In genomic region chr5:36936309-36936708, GRCh38 we compare ENCODE assay signal across 16 cellular contexts. TPM values are rescaled to one million over a fixed set of nuclear protein-coding genes. Genes with fewer than 3 reads are reported as not detected.
DNase-seq lines count a peak whose midpoint lies in the region; ATAC-seq, FAIRE-seq and TF ChIP-seq lines count a peak whose summit lies in the region.
"Had no signal": no experiment of that assay in that cellular context is flagged by ENCODE, and none has a peak within 500 bp of the region (broad histone marks: within the 10 kb centered on the region; RNA-seq: fewer than 3 reads in every experiment).

No MANE protein-coding gene starts in this region.

- H4K20me1 ChIP-seq in GM12878 (ENCODE audit: control insufficient read depth, insufficient read depth) (no peaks in the 10 kb centered on the region), HepG2 (ENCODE audit: insufficient read depth, low read length) (peaks cover 28% of the 10 kb centered on the region; the same call in 1 of the 2 replicates)

- no peak for TF ChIP-seq EP300 in GM12878 (IDR thresholded peaks at IDR 0.05; ENCODE audit: borderline replicate concordance in 1 of 2, control insufficient read depth in 1 of 2, low read depth in 2 of 2, low read length in 2 of 2)
- no peak for TF ChIP-seq EP300 in HepG2 (IDR thresholded peaks at IDR 0.05; ENCODE audit: low read depth in 2 of 2, low read length in 2 of 2)
- TF ChIP-seq EP300 in HepG2 (CRISPR knock-in tag; IDR thresholded peaks at IDR 0.05; ENCODE audit: borderline replicate concordance), result no peak

- POLR2A ChIA-PET in GM12878 (lab: Charles Lee), result interaction anchor here (0.5 kb wide), 1 partner anchor 465 kb away, joined by 4 read pairs; no protein-coding TSS in a partner anchor
- POLR2A ChIA-PET in HepG2 (lab: Yijun Ruan, JAX), result no interaction called here
- POLR2A ChIA-PET in HEK293T (lab: Yijun Ruan, JAX), result no interaction called here

- intact Hi-C loops in GM12878 (cut with micrococcal nuclease; ENCODE audit: unreplicated experiment), result no loop called here
- intact Hi-C loops in HepG2 (cut with micrococcal nuclease; ENCODE audit: unreplicated experiment), result no loop called here
- intact Hi-C loops in posterior vena cava (cut with DNase I), result no loop called here

- TF ChIP-seq RAD21 in GM12878 (IDR thresholded peaks at IDR 0.05; ENCODE audit: insufficient read depth, low read depth, low read length) (no peak), HepG2 (CRISPR knock-in tag; IDR thresholded peaks at IDR 0.05) (no peak)

- in situ Hi-C loops in GM12878 (cut with MboI) (no loop called here), HepG2 (cut with HindIII; ENCODE audit: extremely low pct_ligation_motif_present, low pct_unique_long_range_greater_than_20kb) (no loop called here)

- H3K4me1 ChIP-seq in GM12878 (ENCODE audit: control insufficient read depth, insufficient read depth, low read length) (no peaks in the 10 kb centered on the region), HepG2 (ENCODE audit: insufficient read depth, low read length) (peaks cover 44% of the 10 kb centered on the region)
- H3K4me1 ChIP-seq: BLaER1 had no signal

- ATAC-seq in GM12878, result no peak
- peak; percentile 30; the same call in 2 of the 3 replicates for ATAC-seq in HepG2
- no peak for ATAC-seq in HG03025 (IDR thresholded peaks at IDR 0.05; ENCODE audit: low FRiP score, unreplicated experiment)

- H3K27me3 ChIP-seq in GM12878 (replicated peaks in 1 of 2; ENCODE audit: control insufficient read depth in 2 of 2, insufficient read depth in 2 of 2, low read length in 1 of 2) (no peaks in the 10 kb centered on the region), HepG2 (ENCODE audit: control insufficient read depth in 1 of 2, insufficient read depth in 2 of 2, low read length in 2 of 2) (no peaks in the 10 kb centered on the region)
- H3K27me3 ChIP-seq: BLaER1 had no signal

- no peak overlapping the region for H3K9ac ChIP-seq in GM12878 (ENCODE audit: control insufficient read depth, insufficient read depth, low read length)
- no peak overlapping the region for H3K9ac ChIP-seq in HepG2 (ENCODE audit: insufficient read depth, low read depth, low read length)
- H3K9ac ChIP-seq: BLaER1 had no signal

- H3K9me3 ChIP-seq in GM12878 (replicated peaks; ENCODE audit: control insufficient read depth, insufficient read depth, low read length), result no peaks in the 10 kb centered on the region; the same call in 1 of the 3 replicates
- H3K9me3 ChIP-seq in HepG2 (ENCODE audit: low read length), result no peaks in the 10 kb centered on the region
- H3K9me3 ChIP-seq: HAP-1 had no signal

- TF ChIP-seq POLR2A in GM12892 (IDR thresholded peaks at IDR 0.05; ENCODE audit: low read depth, low read length) (no peak), GM12878 (IDR thresholded peaks at IDR 0.05; ENCODE audit: low read depth, low read length) (no peak), HepG2 (IDR thresholded peaks at IDR 0.05; ENCODE audit: insufficient read depth in 1 of 2, low read depth in 2 of 2, low read length in 2 of 2) (no peak)

- H2AFZ ChIP-seq in GM12878 (ENCODE audit: control insufficient read depth, low read depth, low read length) (no peak overlapping the region), HepG2 (ENCODE audit: low read length) (no peak overlapping the region)

- 69% methylated on average over 3 of the region's 3 CpGs for WGBS in GM12878 (ENCODE audit: insufficient coverage, insufficient replicate concordance, low lambda C conversion rate, missing lambda C conversion rate)
- WGBS in HepG2 (ENCODE audit: low lambda C conversion rate), result 70% methylated on average over 3 of the region's 3 CpGs

- FAIRE-seq in GM12892 (lab: Jason Lieb, UNC), result peak; percentile 17
- peak; percentile 31 for FAIRE-seq in GM12878 (lab: Jason Lieb, UNC)
- no peak for FAIRE-seq in HepG2 (lab: Jason Lieb, UNC)
- FAIRE-seq: H1 had no signal

- TF ChIP-seq CTCF in GM12878 (IDR thresholded peaks at IDR 0.05 in 2 of 3, conservative IDR thresholded peaks at IDR 0.05 in 1 of 3; ENCODE audit: control insufficient read depth in 2 of 3, extremely low read depth in 1 of 3, insufficient read depth in 1 of 3, low read depth in 3 of 3, low read length in 3 of 3) (no peak), HepG2 (CRISPR knock-in tag; IDR thresholded peaks at IDR 0.05) (no peak)

- H3K79me2 ChIP-seq in GM12878 (ENCODE audit: control insufficient read depth, insufficient read depth, low read length) (peaks cover 90% of the 10 kb centered on the region), HepG2 (ENCODE audit: insufficient read depth, low read length) (peaks cover 96% of the 10 kb centered on the region)

- H3K27ac ChIP-seq in GM12878 (ENCODE audit: control insufficient read depth, insufficient read depth), result no peak overlapping the region
- H3K27ac ChIP-seq in HepG2 (ENCODE audit: extremely low read length, insufficient read depth, low read length), result no peak overlapping the region
- H3K27ac ChIP-seq: BLaER1 had no signal

- SMC1A ChIA-PET in GM12878 (lab: Charles Lee; ENCODE audit: uncharacterized antibody, unreplicated experiment), result interaction anchor here (1.3 kb wide), 1 partner anchor 11 kb away, joined by 3 read pairs; no protein-coding TSS in a partner anchor

- no TSS peak for BruUV-seq in GM12878 (replicated peaks; lab: Mats Ljungman, UMichigan)
- BruUV-seq in HepG2 (replicated peaks; lab: Mats Ljungman, UMichigan), result no TSS peak

- CTCF ChIA-PET in GM12878 (lab: Yijun Ruan, JAX) (no interaction called here), HepG2 (lab: Yijun Ruan, JAX; ENCODE audit: low intra/inter-chr PET ratio, low total read pairs) (no interaction called here), HEK293T (lab: Yijun Ruan, JAX) (no interaction called here)

- H3K4me2 ChIP-seq in GM12878 (ENCODE audit: control insufficient read depth, insufficient read depth) (no peak overlapping the region), HepG2 (ENCODE audit: low read depth, low read length) (no peak overlapping the region)
- H3K4me2 ChIP-seq: BLaER1 had no signal

- H3K36me3 ChIP-seq in GM12878 (ENCODE audit: control insufficient read depth in 2 of 2, insufficient read depth in 2 of 2, low read length in 1 of 2) (no peaks in the 10 kb centered on the region), HepG2 (replicated peaks in 1 of 2; ENCODE audit: control insufficient read depth in 1 of 2, insufficient read depth in 2 of 2, low read length in 2 of 2) (no peaks in the 10 kb centered on the region)
- H3K36me3 ChIP-seq: HAP-1 had no signal

- RAD21 ChIA-PET in GM12878 (lab: Charles Lee; ENCODE audit: unreplicated experiment), result no interaction called here

- no peak overlapping the region for H3K4me3 ChIP-seq in GM12878
- H3K4me3 ChIP-seq in HepG2 (replicated peaks in 1 of 3; ENCODE audit: insufficient read depth in 1 of 3, low read depth in 2 of 3, low read length in 3 of 3), result no peak overlapping the region
- H3K4me3 ChIP-seq: BLaER1, HAP-1 had no signal

- DNase-seq in GM12892 (ENCODE audit: insufficient read length) (no peak), GM12878 (ENCODE audit: low read depth, low spot score) (no peak), HepG2 (ENCODE audit: low spot score) (peak; percentile 4), posterior vena cava (ENCODE audit: low spot score) (no peak), SIG-M5 (lab: John Stamatoyannopoulos, UW) (no peak), HEK293T (ENCODE audit: extremely low spot score) (no peak)
- DNase-seq: 8988T, Calu3, DMS53, DND-41, EL, KG1 had no signal

TF ChIP-seq in HepG2, 621 proteins besides CTCF, POLR2A, EP300 and RAD21 (continues in another document):
- TF ChIP-seq KLF11 (CRISPR knock-in tag; IDR thresholded peaks at IDR 0.05), result no peak

RNA-seq across cellular contexts. Expression of gene NIPBL, which starts 59.7 kb away (rescaled TPM):
- 17.6 TPM for polyA plus RNA-seq in GM12892 (2012; ENCODE audit: missing spikeins)
- 202 and 206 TPM in 2 replicates for total RNA-seq in GM12878 (2013; cell fraction: nucleolus; rRNA removed)
- total RNA-seq in GM12878 (2014; rRNA removed) (18.0 and 19.6 TPM in 2 replicates), GM12878 (2014; rRNA removed; fragmentation: Illumina TruSeq; extraction: Trizol) (27.5 and 36.6 TPM in 2 replicates), GM12878 (2021) (45.4 and 45.7 TPM in 2 replicates), HepG2 (2016; rRNA removed; fragmentation: Illumina TruSeq; extraction: Trizol) (12.3 and 30.5 TPM in 2 replicates), posterior vena cava (10 to 100 TPM; 49.3 to 58.6 TPM)
- 9.2 TPM for polyA plus RNA-seq in GM12878 (2011; ENCODE audit: low read depth)
- polyA plus RNA-seq in GM12878 (2011; rRNA removed) (41.5 and 50.4 TPM in 2 replicates), GM12878 (2014; fragmentation: Illumina TruSeq; extraction: Trizol) (29.9 and 42.0 TPM in 2 replicates), GM12878 (2014; fragmentation: Nextera tagmentation; extraction: Ambion mirVana) (10 to 100 TPM; 10.4 to 13.4 TPM), GM12878 (2014; rRNA removed) (15.1 and 18.9 TPM in 2 replicates), GM12878 (2016; fragmentation: Nextera tagmentation; extraction: Ambion mirVana) (10 to 100 TPM; 19.7 to 20.7 TPM), HepG2 (2011; rRNA removed) (24.1 and 32.3 TPM in 2 replicates)
- polyA plus RNA-seq in GM12878 (2011; cell fraction: cytosol; rRNA removed), result 29.0 and 35.5 TPM in 2 replicates
- polyA plus RNA-seq in GM12878 (2011; cell fraction: nucleus; rRNA removed), result 40.8 and 52.1 TPM in 2 replicates
- 14.7 and 20.8 TPM in 2 replicates for polyA plus RNA-seq in GM12878 (2012)
- polyA minus RNA-seq in GM12878 (2011; rRNA and poly(A)+ RNA removed), result 176 and 271 TPM in 2 replicates
- polyA minus RNA-seq in GM12878 (2011; cell fraction: cytosol; rRNA and poly(A)+ RNA removed), result 28.5 and 49.5 TPM in 2 replicates
- 111 and 150 TPM in 2 replicates for polyA minus RNA-seq in GM12878 (2011; cell fraction: nucleus; rRNA and poly(A)+ RNA removed)
- 24.0 and 27.8 TPM in 2 replicates for total RNA-seq in HepG2 (2016; cell fraction: cytosol; rRNA removed; fragmentation: Illumina TruSeq; extraction: Trizol; ENCODE audit: low read depth)
- total RNA-seq in HepG2 (2016; cell fraction: insoluble cytoplasmic fraction; rRNA removed; fragmentation: Illumina TruSeq; extraction: Trizol), result 9.1 and 33.0 TPM in 2 replicates
- 26.1 and 28.9 TPM in 2 replicates for total RNA-seq in HepG2 (2016; cell fraction: membrane; rRNA removed; fragmentation: Illumina TruSeq; extraction: Trizol)
- total RNA-seq in HepG2 (2016; cell fraction: nucleus; rRNA removed; fragmentation: Illumina TruSeq; extraction: Trizol), result 33.1 and 36.7 TPM in 2 replicates
- 12.5 and 17.2 TPM in 2 replicates for polyA plus RNA-seq in HepG2 (2011; cell fraction: cytosol; rRNA removed)
- 26.2 and 31.4 TPM in 2 replicates for polyA plus RNA-seq in HepG2 (2011; cell fraction: nucleus; rRNA removed)
- 14.9 and 21.2 TPM in 2 replicates for polyA plus RNA-seq in HepG2 (2012)
- 0.62 and 0.76 TPM in 2 replicates for polyA plus RNA-seq in HepG2 (2016; cell fraction: cytosol; fragmentation: Illumina TruSeq; extraction: Trizol; ENCODE audit: low read depth)
- polyA plus RNA-seq in HepG2 (2016; cell fraction: insoluble cytoplasmic fraction; fragmentation: Illumina TruSeq; extraction: Trizol; ENCODE audit: low read depth), result 34.6 and 35.0 TPM in 2 replicates
- 1.9 and 2.1 TPM in 2 replicates for polyA plus RNA-seq in HepG2 (2016; cell fraction: membrane; fragmentation: Illumina TruSeq; extraction: Trizol; ENCODE audit: low read depth)
- polyA plus RNA-seq in HepG2 (2016; cell fraction: nucleus; fragmentation: Illumina TruSeq; extraction: Trizol; ENCODE audit: insufficient read depth, low read depth), result 28.9 and 29.4 TPM in 2 replicates
- 84.7 and 239 TPM in 2 replicates for polyA minus RNA-seq in HepG2 (2011; rRNA and poly(A)+ RNA removed; ENCODE audit: low replicate concordance)
- 35.3 and 42.1 TPM in 2 replicates for polyA minus RNA-seq in HepG2 (2011; cell fraction: cytosol; rRNA and poly(A)+ RNA removed)
- polyA minus RNA-seq in HepG2 (2011; cell fraction: nucleus; rRNA and poly(A)+ RNA removed), result 159 and 172 TPM in 2 replicates
